10 cellular contexts compared by ENCODE assay signal in the genomic region with DNA sequence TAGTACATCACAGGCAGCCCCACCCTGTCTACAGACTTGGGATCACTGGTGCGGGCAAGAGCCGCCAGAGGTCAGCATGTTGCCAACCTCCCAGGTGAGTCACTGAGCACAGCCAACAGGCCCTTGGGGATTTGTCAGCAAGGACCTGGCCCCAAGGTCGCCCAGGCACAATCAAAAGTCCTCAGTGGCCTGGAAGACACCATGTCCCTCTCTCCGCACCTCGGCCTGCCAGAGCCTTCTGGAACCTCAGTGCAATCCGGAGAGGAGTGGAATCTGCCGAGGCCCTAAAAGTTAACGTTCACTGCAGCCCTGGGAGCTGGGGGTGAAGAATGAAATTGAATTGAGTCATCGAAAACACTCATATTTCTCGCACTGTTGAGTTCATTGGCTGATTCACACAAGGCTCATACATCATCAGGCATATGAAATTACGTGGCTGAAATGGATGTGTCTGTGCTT.
A peak's percentile ranks its signal among the peaks of the same experiment; 100 is the strongest.
DNase-seq lines count a peak whose midpoint lies in the region; ATAC-seq and TF ChIP-seq lines count a peak whose summit lies in the region.
"Had no signal": no experiment of that assay in that cellular context is flagged by ENCODE, and none has a peak within 500 bp of the region (broad histone marks: within the 10 kb centered on the region; RNA-seq: fewer than 3 reads in every experiment).

No MANE protein-coding gene starts in this region.

- no peak overlapping the region for H3K4me3 Mint-ChIP-seq in brain
- no peak overlapping the region for H3K4me3 Mint-ChIP-seq in activated CD8-positive, alpha-beta memory T cell treated with anti-CD3 and anti-CD28 coated beads, Interleukin-2, amount 10 ng/mL, durations not matched to agents 7 days and 5 days

- CTCF ChIA-PET in activated CD8-positive, alpha-beta memory T cell treated with anti-CD3 and anti-CD28 coated beads, Interleukin-2, amount 10 ng/mL, durations not matched to agents 7 days and 5 days (lab: Charles Lee), result interaction anchor here (1.3 to 5.2 kb wide), 2 partner anchors 12 to 17 kb away, joined by 8 to 28 read pairs; no protein-coding TSS in a partner anchor

- peak; percentile 10 for DNase-seq in DMS153 treated with DMSO at 0.1 percent for 48 hours (lab: John Stamatoyannopoulos, UW; ENCODE audit: unreplicated experiment)
- peak; percentile 62 for DNase-seq in HuH-7.5 (ENCODE audit: low spot score)
- peak in 1 of 3 donors; percentile 33 for DNase-seq in mucosa of descending colon
- no peak for DNase-seq in activated CD4-positive, alpha-beta T cell treated with anti-CD3 and anti-CD28 coated beads for 48 hours
- no peak for DNase-seq in stimulated activated naive CD4-positive, alpha-beta T cell treated with Interleukin-2 at 50 U/mL for 16 hours (lab: John Stamatoyannopoulos, UW)
- no peak for DNase-seq in activated CD8-positive, alpha-beta memory T cell treated with anti-CD3 and anti-CD28 coated beads, Interleukin-2, amount 10 ng/mL, durations not matched to agents 7 days and 5 days
- DNase-seq: SJCRH30 had no signal

- peaks cover 58% of the 10 kb centered on the region for H3K4me1 Mint-ChIP-seq in brain
- H3K4me1 Mint-ChIP-seq in activated CD8-positive, alpha-beta memory T cell treated with anti-CD3 and anti-CD28 coated beads, Interleukin-2, amount 10 ng/mL, durations not matched to agents 7 days and 5 days, result peaks cover 3% of the 10 kb centered on the region

- no peaks in the 10 kb centered on the region for H3K36me3 ChIP-seq in mucosa of descending colon (ENCODE audit: low read depth)
- H3K36me3 ChIP-seq: SJCRH30 had no signal

- H3K36me3 Mint-ChIP-seq in brain, result peaks cover 10% of the 10 kb centered on the region
- no peaks in the 10 kb centered on the region for H3K36me3 Mint-ChIP-seq in activated CD8-positive, alpha-beta memory T cell treated with anti-CD3 and anti-CD28 coated beads, Interleukin-2, amount 10 ng/mL, durations not matched to agents 7 days and 5 days
- H3K36me3 Mint-ChIP-seq: activated naive CD4-positive, alpha-beta T cell treated with anti-CD3 and anti-CD28 coated beads, Interleukin-2, amount 50 U/mL, for 72 hours had no signal

- ATAC-seq in mucosa of descending colon (peak; percentile 62), GM21786 (IDR thresholded peaks at IDR 0.05; ENCODE audit: unreplicated experiment) (no peak)
- no peak for ATAC-seq in activated CD8-positive, alpha-beta memory T cell treated with anti-CD3 and anti-CD28 coated beads, Interleukin-2, amount 10 ng/mL, durations not matched to agents 7 days and 5 days

- intact Hi-C loops in mucosa of descending colon (cut with DNase I, micrococcal nuclease), result no loop called here

- peaks cover 0 to 14% (median 10%) of the 10 kb centered on the region in 5 experiments for H3K9me3 Mint-ChIP-seq in brain
- H3K9me3 Mint-ChIP-seq in activated CD8-positive, alpha-beta memory T cell treated with anti-CD3 and anti-CD28 coated beads, Interleukin-2, amount 10 ng/mL, durations not matched to agents 7 days and 5 days (ENCODE audit: low read depth), result no peaks in the 10 kb centered on the region
- H3K9me3 Mint-ChIP-seq: activated naive CD4-positive, alpha-beta T cell treated with anti-CD3 and anti-CD28 coated beads, Interleukin-2, amount 50 U/mL, for 72 hours had no signal

- TF ChIP-seq CTCF in brain (conservative IDR thresholded peaks at IDR 0.05), result no peak
- no peak for TF ChIP-seq CTCF in mucosa of descending colon (IDR thresholded peaks at IDR 0.05)

- H3K27me3 Mint-ChIP-seq in brain, result peaks cover 9% of the 10 kb centered on the region
- peaks cover 25% of the 10 kb centered on the region for H3K27me3 Mint-ChIP-seq in activated CD8-positive, alpha-beta memory T cell treated with anti-CD3 and anti-CD28 coated beads, Interleukin-2, amount 10 ng/mL, durations not matched to agents 7 days and 5 days

- no peaks in the 10 kb centered on the region for H3K4me1 ChIP-seq in mucosa of descending colon (ENCODE audit: low read depth)
- H3K4me1 ChIP-seq: SJCRH30 had no signal

- no peaks in the 10 kb centered on the region for H3K9me3 ChIP-seq in mucosa of descending colon
- H3K9me3 ChIP-seq: SJCRH30 had no signal

- no peak overlapping the region for H3K4me3 ChIP-seq in mucosa of descending colon
- H3K4me3 ChIP-seq: SJCRH30 had no signal

- H3K27ac Mint-ChIP-seq in brain, result peak overlapping the region in 3 of 5 experiments; percentile 12 to 60 (median 52)
- no peak overlapping the region for H3K27ac Mint-ChIP-seq in activated CD8-positive, alpha-beta memory T cell treated with anti-CD3 and anti-CD28 coated beads, Interleukin-2, amount 10 ng/mL, durations not matched to agents 7 days and 5 days
- H3K27ac Mint-ChIP-seq: activated naive CD4-positive, alpha-beta T cell treated with anti-CD3 and anti-CD28 coated beads, Interleukin-2, amount 50 U/mL, for 72 hours had no signal

Comparison
In these comparisons a context has a peak if more than half of its experiments do, and no peak if none do; other contexts are left out.
1. DNase-seq: peak in DMS153 treated with DMSO at 0.1 percent for 48 hours (single experiment) and HuH-7.5 (single experiment); none in activated CD4-positive, alpha-beta T cell treated with anti-CD3 and anti-CD28 coated beads for 48 hours (single experiment), stimulated activated naive CD4-positive, alpha-beta T cell treated with Interleukin-2 at 50 U/mL for 16 hours (single experiment) and activated CD8-positive, alpha-beta memory T cell treated with anti-CD3 and anti-CD28 coated beads, Interleukin-2, amount 10 ng/mL, durations not matched to agents 7 days and 5 days (single experiment).